In genomic region chr6:106098383-106099234, GRCh38 we compare ENCODE assay signal across 8 cellular contexts. TPM values are rescaled to one million over a fixed set of nuclear protein-coding genes. Genes with fewer than 3 reads are reported as not detected.
DNase-seq lines count a peak whose midpoint lies in the region; ATAC-seq, FAIRE-seq and TF ChIP-seq lines count a peak whose summit lies in the region.

No MANE protein-coding gene starts in this region.

- H2AFZ ChIP-seq in SK-N-SH (ENCODE audit: low read depth) = peak overlapping the region; percentile 46
- H2AFZ ChIP-seq in keratinocyte (ENCODE audit: control insufficient read depth, low read length) = peak overlapping the region; percentile 66

- dilution Hi-C loops in keratinocyte (cut with MboI; ENCODE audit: extremely low pct_ligation_motif_present, low sequenced_read_pairs) = no loop called here

- no peaks in the 10 kb centered on the region for H3K27me3 ChIP-seq in SK-N-SH (ENCODE audit: insufficient read depth)
- no peaks in the 10 kb centered on the region for H3K27me3 ChIP-seq in keratinocyte (ENCODE audit: control insufficient read depth, extremely low read depth, insufficient read depth, low read length)

- H3K9me3 ChIP-seq in SK-N-SH (no peaks in the 10 kb centered on the region), keratinocyte (ENCODE audit: control insufficient read depth, low read depth, low read length) (no peaks in the 10 kb centered on the region)

- peaks cover 97% of the 10 kb centered on the region for H3K4me1 Mint-ChIP-seq in HFFc6 (ENCODE audit: low read depth)
- peaks cover 65% of the 10 kb centered on the region for H3K4me1 Mint-ChIP-seq in activated naive CD8-positive, alpha-beta T cell treated with anti-CD3 and anti-CD28 coated beads, Interleukin-2, amount 10 ng/mL, durations not matched to agents 7 days and 5 days

- peaks cover 0 to 3% of the 10 kb centered on the region in 2 experiments; a peak in 2 of 4 replicates for H3K4me1 ChIP-seq in SK-N-SH (ENCODE audit: control insufficient read depth in 1 of 2, insufficient read depth in 2 of 2, low read depth in 1 of 2, low read length in 1 of 2)
- H3K4me1 ChIP-seq in keratinocyte (ENCODE audit: control insufficient read depth, extremely low read depth, insufficient read depth, low read length) = peaks cover 42% of the 10 kb centered on the region

- H3K27ac Mint-ChIP-seq in HFFc6 = peak overlapping the region; percentile 90
- peak overlapping the region; percentile 94 for H3K27ac Mint-ChIP-seq in activated naive CD8-positive, alpha-beta T cell treated with anti-CD3 and anti-CD28 coated beads, Interleukin-2, amount 10 ng/mL, durations not matched to agents 7 days and 5 days

- H3K4me3 ChIP-seq in SK-N-SH (ENCODE audit: low read depth in 2 of 2, low read length in 1 of 2) (peak overlapping the region in 1 of 2 experiments; percentile 40; a peak in 1 of 4 replicates), keratinocyte (ENCODE audit: control insufficient read depth in 2 of 3, extremely low read depth in 1 of 3, insufficient read depth in 2 of 3, low read depth in 1 of 3, low read length in 3 of 3) (peak overlapping the region; percentile 45 to 70 (median 57))

- H3K79me2 ChIP-seq in SK-N-SH (ENCODE audit: insufficient read depth) = no peaks in the 10 kb centered on the region
- peaks cover 4% of the 10 kb centered on the region for H3K79me2 ChIP-seq in keratinocyte (ENCODE audit: control insufficient read depth, insufficient read depth, low read length)

- no peaks in the 10 kb centered on the region for H3K27me3 Mint-ChIP-seq in HFFc6 (ENCODE audit: insufficient read depth)
- H3K27me3 Mint-ChIP-seq in activated naive CD8-positive, alpha-beta T cell treated with anti-CD3 and anti-CD28 coated beads, Interleukin-2, amount 10 ng/mL, durations not matched to agents 7 days and 5 days = no peaks in the 10 kb centered on the region

- H3K36me3 ChIP-seq in SK-N-SH (replicated peaks in 1 of 2; ENCODE audit: control insufficient read depth in 1 of 2, insufficient read depth in 2 of 2, low read length in 1 of 2) (peaks cover 12 to 24% of the 10 kb centered on the region in 2 experiments), keratinocyte (ENCODE audit: control insufficient read depth in 2 of 2, extremely low read depth in 1 of 2, insufficient read depth in 2 of 2, low read length in 2 of 2) (peaks cover 2 to 7% of the 10 kb centered on the region in 2 experiments)

- CTCF ChIA-PET in SK-N-SH (lab: Yijun Ruan, JAX) = interaction anchor here (0.9 kb wide), 1 partner anchor 9 kb away, joined by 3 read pairs; no protein-coding TSS in a partner anchor

- H3K4me2 ChIP-seq in SK-N-SH (peak overlapping the region; percentile 67), keratinocyte (ENCODE audit: control insufficient read depth, extremely low read depth, insufficient read depth, low read depth, low read length) (peak overlapping the region; percentile 96)

- peak overlapping the region; percentile 90 for H3K4me3 Mint-ChIP-seq in HFFc6
- H3K4me3 Mint-ChIP-seq in activated naive CD8-positive, alpha-beta T cell treated with anti-CD3 and anti-CD28 coated beads, Interleukin-2, amount 10 ng/mL, durations not matched to agents 7 days and 5 days = peak overlapping the region; percentile 90

- H3K27ac ChIP-seq in SK-N-SH (ENCODE audit: low read depth in 2 of 2, low read length in 1 of 2) (peak overlapping the region; percentile 43 to 66; a peak in 2 of 4 replicates), keratinocyte (ENCODE audit: control insufficient read depth, insufficient read depth, low read length) (peak overlapping the region; percentile 81)

- ATAC-seq in activated naive CD8-positive, alpha-beta T cell treated with anti-CD3 and anti-CD28 coated beads, Interleukin-2, amount 10 ng/mL, durations not matched to agents 7 days and 5 days (ENCODE audit: low read depth) = peak; percentile 69

- peaks cover 4% of the 10 kb centered on the region for H3F3A ChIP-seq in SK-N-SH (replicated peaks; ENCODE audit: insufficient read depth)

- POLR2A ChIA-PET in SK-N-SH (lab: Yijun Ruan, JAX) = no interaction called here
- POLR2A ChIA-PET in activated naive CD8-positive, alpha-beta T cell treated with anti-CD3 and anti-CD28 coated beads, Interleukin-2, amount 10 ng/mL, durations not matched to agents 7 days and 5 days (lab: Charles Lee) = interaction anchor here (0.6 to 4.2 kb wide), 20 partner anchors 9 to 696 kb away, joined by 3 to 59 read pairs (median 4); partner anchors contain the start of genes ATG5 and PREP

- DNase-seq in COLO829 (ENCODE audit: low spot score) (peak; percentile 11), HFFc6 (peak; percentile 34), SK-N-SH (no peak), keratinocyte (ENCODE audit: low read depth, low spot score) (peak; percentile 66), GM19240 (ENCODE audit: insufficient read length, low spot score) (no peak), superior temporal gyrus (ENCODE audit: extremely low spot score) (no peak)
- DNase-seq in activated naive CD8-positive, alpha-beta T cell treated with anti-CD3 and anti-CD28 coated beads, Interleukin-2, amount 10 ng/mL, durations not matched to agents 7 days and 5 days = peak; percentile 58
- peak; percentile 63 for DNase-seq in stimulated activated CD8-positive, alpha-beta memory T cell treated with anti-CD3 and anti-CD28 coated beads, Interleukin-12 subunit alpha, Interleukin-12 subunit beta, amount 100 ng/mL, for 24 hours (ENCODE audit: extremely low read depth)

- FAIRE-seq in keratinocyte (lab: Jason Lieb, UNC) = peak; percentile 92

- WGBS in SK-N-SH (ENCODE audit: low lambda C conversion rate) = 59% methylated on average over 19 of the region's 19 CpGs

- no peak for TF ChIP-seq RAD21 in SK-N-SH (IDR thresholded peaks at IDR 0.05; ENCODE audit: low read length)

- H3K9me1 ChIP-seq in keratinocyte (ENCODE audit: control insufficient read depth, extremely low read depth, insufficient read depth, low read length) = no peaks in the 10 kb centered on the region

- peak overlapping the region; percentile 44; the same call in 1 of the 2 replicates for H3K9ac ChIP-seq in SK-N-SH
- H3K9ac ChIP-seq in keratinocyte (ENCODE audit: control insufficient read depth, extremely low read depth, insufficient read depth, low read length) = peak overlapping the region; percentile 84

- no peaks in the 10 kb centered on the region for H3K9me3 Mint-ChIP-seq in HFFc6
- no peaks in the 10 kb centered on the region for H3K9me3 Mint-ChIP-seq in activated naive CD8-positive, alpha-beta T cell treated with anti-CD3 and anti-CD28 coated beads, Interleukin-2, amount 10 ng/mL, durations not matched to agents 7 days and 5 days

- TF ChIP-seq CTCF in HFFc6 (IDR thresholded peaks at IDR 0.05) = no peak
- TF ChIP-seq CTCF in SK-N-SH (IDR thresholded peaks at IDR 0.05) = no peak
- TF ChIP-seq CTCF in keratinocyte (optimal IDR thresholded peaks at IDR 0.05 in 1 of 3, IDR thresholded peaks at IDR 0.05 in 1 of 3, conservative IDR thresholded peaks at IDR 0.05 in 1 of 3; ENCODE audit: extremely low read depth in 1 of 3, insufficient read depth in 2 of 3, low read length in 3 of 3) = no peak

- H4K20me1 ChIP-seq in SK-N-SH (ENCODE audit: insufficient read depth) = no peaks in the 10 kb centered on the region
- H4K20me1 ChIP-seq in keratinocyte (ENCODE audit: control insufficient read depth, extremely low read depth, insufficient read depth, low read length) = no peaks in the 10 kb centered on the region

- H3K36me3 Mint-ChIP-seq in HFFc6 (ENCODE audit: low read depth) = peaks cover 67% of the 10 kb centered on the region
- peaks cover 29% of the 10 kb centered on the region for H3K36me3 Mint-ChIP-seq in activated naive CD8-positive, alpha-beta T cell treated with anti-CD3 and anti-CD28 coated beads, Interleukin-2, amount 10 ng/mL, durations not matched to agents 7 days and 5 days

- TF ChIP-seq EP300 in SK-N-SH (IDR thresholded peaks at IDR 0.05; ENCODE audit: borderline replicate concordance in 1 of 2, low read depth in 1 of 2, low read length in 1 of 2) = no peak

- H3K9me2 ChIP-seq in SK-N-SH = no peaks in the 10 kb centered on the region

TF ChIP-seq in SK-N-SH, 30 proteins besides CTCF, POLR2A, EP300 and RAD21:
- no peak for TF ChIP-seq GABPA (IDR thresholded peaks at IDR 0.05; ENCODE audit: low read depth)
- no peak for TF ChIP-seq FOXJ3 (CRISPR knock-in tag; IDR thresholded peaks at IDR 0.05)

RNA-seq across cellular contexts. Expression of gene PRDM1, which starts 12.5 kb away (rescaled TPM):
- 10 to 100 TPM in 3 of 6 experiments, 1 to 10 TPM in 3; 8.4 to 12.3 (median 10.3) TPM for total RNA-seq in HFFc6 (2021; fragmentation: NEBNext Ultra II Directional; extraction: Animal tissue kit (Norgen Biotek cat#: 25700))
- polyA plus RNA-seq in SK-N-SH (2012; rRNA removed) (2.3 and 4.0 TPM in 2 replicates), keratinocyte (3.9 to 8.6 TPM (median 6.7 TPM) in 3 replicates)
- polyA plus RNA-seq in SK-N-SH (2012; cell fraction: cytosol; rRNA removed) = 2.6 and 3.0 TPM in 2 replicates
- polyA plus RNA-seq in SK-N-SH (2012; cell fraction: nucleus; rRNA removed) = 6.7 and 8.0 TPM in 2 replicates
- 10 to 100 TPM; 20.2 to 21.1 TPM for total RNA-seq in activated naive CD8-positive, alpha-beta T cell treated with anti-CD3 and anti-CD28 coated beads, Interleukin-2, amount 10 ng/mL, durations not matched to agents 7 days and 5 days
- polyA plus RNA-seq in keratinocyte (2011; ENCODE audit: low read depth) = 96.8 TPM
- polyA plus RNA-seq in keratinocyte (2011; cell fraction: cytosol; rRNA removed) = 2.4 and 4.8 TPM in 2 replicates
- 17.2 and 19.4 TPM in 2 replicates for polyA plus RNA-seq in keratinocyte (2011; cell fraction: nucleus; rRNA removed)
- 6.1 and 46.3 TPM in 2 replicates for polyA plus RNA-seq in keratinocyte (2012; ENCODE audit: low replicate concordance)
- polyA minus RNA-seq in keratinocyte = 12.4 to 14.6 TPM (median 13.3 TPM) in 3 replicates
- 3.3 TPM for polyA minus RNA-seq in keratinocyte (2011; cell fraction: cytosol; rRNA and poly(A)+ RNA removed)
- 19.2 and 37.1 TPM in 2 replicates for polyA minus RNA-seq in keratinocyte (2011; cell fraction: nucleus; rRNA and poly(A)+ RNA removed)

Comparison
In these comparisons a context has a peak if more than half of its experiments do, and no peak if none do; other contexts are left out.
1. DNase-seq: peak in COLO829 (single experiment), HFFc6 (single experiment), activated naive CD8-positive, alpha-beta T cell treated with anti-CD3 and anti-CD28 coated beads, Interleukin-2, amount 10 ng/mL, durations not matched to agents 7 days and 5 days (single experiment), keratinocyte (single experiment) and stimulated activated CD8-positive, alpha-beta memory T cell treated with anti-CD3 and anti-CD28 coated beads, Interleukin-12 subunit alpha, Interleukin-12 subunit beta, amount 100 ng/mL, for 24 hours (single experiment); none in SK-N-SH (single experiment), GM19240 (single experiment) and superior temporal gyrus (single experiment).